ENCODE assay signal across 17 cellular contexts in the genomic region with DNA sequence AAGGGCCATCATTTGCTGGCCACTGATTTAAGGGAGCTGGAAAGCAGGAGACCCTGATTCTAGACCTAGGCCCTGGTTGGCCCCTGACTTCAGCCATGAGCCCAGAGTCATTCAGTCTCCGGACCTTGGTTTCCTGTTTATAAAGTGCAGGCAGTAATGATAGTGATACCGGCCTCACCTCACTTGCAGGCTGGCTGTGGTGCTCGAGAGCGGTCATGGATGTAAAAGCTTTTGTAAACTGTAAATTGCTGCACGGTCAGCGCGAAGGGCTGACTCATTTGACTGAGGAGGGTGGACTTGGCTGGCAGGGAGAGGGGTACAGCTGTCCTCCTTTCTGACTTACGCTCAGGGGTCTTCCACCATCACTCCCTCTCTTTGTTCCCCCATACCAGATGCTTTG. TPM values are rescaled to one million over a fixed set of nuclear protein-coding genes. Genes with fewer than 3 reads are reported as not detected.
"Had no signal": no experiment of that assay in that cellular context is flagged by ENCODE, and none has a peak within 500 bp of the region (broad histone marks: within the 10 kb centered on the region; RNA-seq: fewer than 3 reads in every experiment).

No MANE protein-coding gene starts in this region.

- H3K4me1 ChIP-seq: colonic mucosa, testis had no signal

- H3K36me3 ChIP-seq: colonic mucosa, neutrophil had no signal

- H3K9me3 ChIP-seq: colonic mucosa, esophagus muscularis mucosa, heart left ventricle, neutrophil, testis had no signal

- ATAC-seq: effector memory CD8-positive, alpha-beta T cell; heart left ventricle; natural killer cell treated with Interleukin-12 subunit alpha and Interleukin-12 subunit beta and Interleukin-15 and Interleukin-18, amount 100 ng/mL, for 72 hours had no signal

- H3K27me3 Mint-ChIP-seq: activated naive CD4-positive, alpha-beta T cell treated with anti-CD3 and anti-CD28 coated beads, Interleukin-2, amount 50 U/mL, for 24 hours; type B pancreatic cell had no signal

- DNase-seq: activated gamma-delta T cell treated with Interleukin-2 at 50 U/mL for 16 hours; activated T-cell treated with anti-CD3 and anti-CD28 coated beads, Interleukin-2, amount 50 U/mL, for 1 hour; anterior cingulate cortex; colonic mucosa; dorsolateral prefrontal cortex; effector memory CD8-positive, alpha-beta T cell; heart left ventricle; stimulated activated CD4-positive, alpha-beta T cell treated with anti-CD3 and anti-CD28 coated beads, Interleukin-4, amount 100 ng/mL, for 1 hour; stimulated activated naive CD4-positive, alpha-beta T cell; T-helper 1 cell; testis had no signal

- H3K27ac ChIP-seq: colonic mucosa, heart left ventricle, neutrophil, testis had no signal

- H3K36me3 Mint-ChIP-seq: activated naive CD4-positive, alpha-beta T cell treated with anti-CD3 and anti-CD28 coated beads, Interleukin-2, amount 50 U/mL, for 24 hours; natural killer cell treated with Interleukin-12 subunit alpha and Interleukin-12 subunit beta and Interleukin-15 and Interleukin-18, amount 100 ng/mL, for 72 hours had no signal

- H3K27ac Mint-ChIP-seq: effector memory CD8-positive, alpha-beta T cell; natural killer cell treated with Interleukin-12 subunit alpha and Interleukin-12 subunit beta and Interleukin-15 and Interleukin-18, amount 100 ng/mL, for 72 hours; type B pancreatic cell had no signal

- H3K27me3 ChIP-seq: colonic mucosa, esophagus muscularis mucosa, heart left ventricle, testis had no signal

- H3K4me3 ChIP-seq: colonic mucosa, dorsolateral prefrontal cortex, esophagus muscularis mucosa, heart left ventricle, testis had no signal

- H3K4me1 Mint-ChIP-seq: activated naive CD4-positive, alpha-beta T cell treated with anti-CD3 and anti-CD28 coated beads, Interleukin-2, amount 50 U/mL, for 24 hours; central memory CD8-positive, alpha-beta T cell had no signal

- H3K9me3 Mint-ChIP-seq: activated naive CD4-positive, alpha-beta T cell treated with anti-CD3 and anti-CD28 coated beads, Interleukin-2, amount 50 U/mL, for 24 hours; central memory CD8-positive, alpha-beta T cell; effector memory CD8-positive, alpha-beta T cell; natural killer cell treated with Interleukin-12 subunit alpha and Interleukin-12 subunit beta and Interleukin-15 and Interleukin-18, amount 100 ng/mL, for 72 hours; type B pancreatic cell had no signal

- H3K4me3 Mint-ChIP-seq: activated naive CD4-positive, alpha-beta T cell treated with anti-CD3 and anti-CD28 coated beads, Interleukin-2, amount 50 U/mL, for 24 hours; central memory CD8-positive, alpha-beta T cell; effector memory CD8-positive, alpha-beta T cell; natural killer cell treated with Interleukin-12 subunit alpha and Interleukin-12 subunit beta and Interleukin-15 and Interleukin-18, amount 100 ng/mL, for 72 hours; type B pancreatic cell had no signal

RNA-seq across cellular contexts. Expression of a gene that starts 37.4 kb away (rescaled TPM):
- total RNA-seq: natural killer cell treated with Interleukin-12 subunit alpha and Interleukin-12 subunit beta and Interleukin-15 and Interleukin-18, amount 100 ng/mL, for 72 hours had no signal
